ENCODE assay signal across 15 cellular contexts in genomic region chr19:12871681-12872080, GRCh38. TPM values are rescaled to one million over a fixed set of nuclear protein-coding genes. Genes with fewer than 3 reads are reported as not detected.
A peak's percentile ranks its signal among the peaks of the same experiment; 100 is the strongest.
DNase-seq lines count a peak whose midpoint lies in the region; ATAC-seq and TF ChIP-seq lines count a peak whose summit lies in the region.
"Had no signal": no experiment of that assay in that cellular context is flagged by ENCODE, and none has a peak within 500 bp of the region (broad histone marks: within the 10 kb centered on the region; RNA-seq: fewer than 3 reads in every experiment).

No MANE protein-coding gene starts in this region.

- peak overlapping the region; percentile 12 for H3K4me3 Mint-ChIP-seq in T-helper 17 cell
- H3K4me3 Mint-ChIP-seq in natural killer cell treated with Interleukin-12 subunit alpha and Interleukin-12 subunit beta and Interleukin-15 and Interleukin-18, amount 100 ng/mL, for 72 hours = no peak overlapping the region
- H3K4me3 Mint-ChIP-seq: CD4-positive, alpha-beta memory T cell; GM23338; HFFc6 had no signal

- no peaks in the 10 kb centered on the region for H3K9me3 ChIP-seq in HEK293 (ENCODE audit: control insufficient read depth, insufficient read depth, low read depth, low read length)
- H3K9me3 ChIP-seq in T-helper 17 cell (ENCODE audit: control insufficient read depth, low read length, poor library complexity, severe bottlenecking) = no peaks in the 10 kb centered on the region
- no peaks in the 10 kb centered on the region for H3K9me3 ChIP-seq in GM23248 (ENCODE audit: low read depth)
- H3K9me3 ChIP-seq: A549, BE2C had no signal

- H3K27ac ChIP-seq in HEK293 (ENCODE audit: extremely low read depth, low read depth, low read length) = no peak overlapping the region
- H3K27ac ChIP-seq in GM23248 = no peak overlapping the region
- H3K27ac ChIP-seq: A549 had no signal

- CTCF ChIA-PET in HEK293 (lab: Yijun Ruan, JAX) = interaction anchor here (0.5 to 1.0 kb wide), 2 partner anchors 13 to 23 kb away, joined by 3 to 4 read pairs; no protein-coding TSS in a partner anchor

- TF ChIP-seq CTCF in HEK293 (tag by site-specific recombination; IDR thresholded peaks at IDR 0.05) = no peak

- peaks cover 7% of the 10 kb centered on the region for H3K4me1 Mint-ChIP-seq in T-helper 17 cell
- H3K4me1 Mint-ChIP-seq in natural killer cell treated with Interleukin-12 subunit alpha and Interleukin-12 subunit beta and Interleukin-15 and Interleukin-18, amount 100 ng/mL, for 72 hours (ENCODE audit: low read depth in 2 of 2) = peaks cover 6 to 20% of the 10 kb centered on the region in 2 donors

- peaks cover 0 to 33% of the 10 kb centered on the region in 2 experiments; a peak in 2 of 3 replicates for H3K36me3 ChIP-seq in HEK293 (ENCODE audit: control insufficient read depth in 2 of 2, insufficient read depth in 1 of 2, low read length in 2 of 2)
- no peaks in the 10 kb centered on the region for H3K36me3 ChIP-seq in GM23248 (ENCODE audit: low read depth)

- DNase-seq in T-helper 17 cell (no peak), GM23248 (no peak), HCEC 1CT (no peak)
- DNase-seq in natural killer cell treated with Interleukin-12 subunit alpha and Interleukin-12 subunit beta and Interleukin-15 and Interleukin-18, amount 100 ng/mL, for 72 hours (ENCODE audit: low spot score) = peak; percentile 31
- DNase-seq: BE2C; CD4-positive, alpha-beta memory T cell; HFFc6; KG1 had no signal

- WGBS in GM23248 (ENCODE audit: low coverage in 1 of 2, low lambda C conversion rate in 2 of 2, missing lambda C conversion rate in 2 of 2), 2 experiments = 38 to 47% methylated on average over 3 of the region's 3 CpGs

- no peaks in the 10 kb centered on the region for H3K27me3 ChIP-seq in GM23248 (replicated peaks; ENCODE audit: insufficient read depth)
- H3K27me3 ChIP-seq: BE2C had no signal

- H4K20me1 ChIP-seq in GM23248 (ENCODE audit: insufficient read depth) = no peaks in the 10 kb centered on the region

- in situ Hi-C loops in GM23248 (cut with MboI) = no loop called here

- no peaks in the 10 kb centered on the region for H3F3A ChIP-seq in GM23248 (ENCODE audit: insufficient read depth)

- no peak overlapping the region for H3K27ac Mint-ChIP-seq in T-helper 17 cell
- H3K27ac Mint-ChIP-seq in natural killer cell treated with Interleukin-12 subunit alpha and Interleukin-12 subunit beta and Interleukin-15 and Interleukin-18, amount 100 ng/mL, for 72 hours = no peak overlapping the region
- H3K27ac Mint-ChIP-seq: HFFc6 had no signal

- no peaks in the 10 kb centered on the region for H3K79me2 ChIP-seq in GM23248 (ENCODE audit: insufficient read depth)

- no peak overlapping the region for H3K9ac ChIP-seq in GM23248

- H3K4me1 ChIP-seq in HEK293 (ENCODE audit: control insufficient read depth, insufficient read depth, low read length) (peaks cover 4% of the 10 kb centered on the region), GM23248 (ENCODE audit: insufficient read depth) (no peaks in the 10 kb centered on the region)
- H3K4me1 ChIP-seq: A549, BE2C had no signal

- no peaks in the 10 kb centered on the region for H3K9me2 ChIP-seq in GM23248 (ENCODE audit: insufficient read depth)

- H3K9me3 Mint-ChIP-seq in natural killer cell treated with Interleukin-12 subunit alpha and Interleukin-12 subunit beta and Interleukin-15 and Interleukin-18, amount 100 ng/mL, for 72 hours = no peaks in the 10 kb centered on the region

- peaks cover 7% of the 10 kb centered on the region for H3K27me3 Mint-ChIP-seq in T-helper 17 cell
- H3K27me3 Mint-ChIP-seq in natural killer cell treated with Interleukin-12 subunit alpha and Interleukin-12 subunit beta and Interleukin-15 and Interleukin-18, amount 100 ng/mL, for 72 hours = no peaks in the 10 kb centered on the region

- H2AFZ ChIP-seq in GM23248 = no peak overlapping the region
- H2AFZ ChIP-seq: GM23338 had no signal

- H3K4me3 ChIP-seq in HEK293 (ENCODE audit: low read depth, low read length) (no peak overlapping the region), GM23248 (no peak overlapping the region)
- H3K4me3 ChIP-seq: A549, GM23338 had no signal

- peaks cover 10% of the 10 kb centered on the region for H3K36me3 Mint-ChIP-seq in T-helper 17 cell (ENCODE audit: low read depth)
- no peaks in the 10 kb centered on the region for H3K36me3 Mint-ChIP-seq in natural killer cell treated with Interleukin-12 subunit alpha and Interleukin-12 subunit beta and Interleukin-15 and Interleukin-18, amount 100 ng/mL, for 72 hours

- ATAC-seq in T-helper 17 cell = no peak
- no peak for ATAC-seq in natural killer cell treated with Interleukin-12 subunit alpha and Interleukin-12 subunit beta and Interleukin-15 and Interleukin-18, amount 100 ng/mL, for 72 hours
- no peak for ATAC-seq in HG02763 (IDR thresholded peaks at IDR 0.05; ENCODE audit: unreplicated experiment)
- ATAC-seq in GM19467 (IDR thresholded peaks at IDR 0.05; ENCODE audit: unreplicated experiment) = no peak
- ATAC-seq: GM23338 had no signal

- no peak overlapping the region for H3K4me2 ChIP-seq in GM23248 (ENCODE audit: unreplicated experiment)
- H3K4me2 ChIP-seq: A549, GM23338 had no signal

- POLR2A ChIA-PET in HEK293 (lab: Yijun Ruan, JAX) = interaction anchor here (2.7 kb wide), 1 partner anchor 9 kb away, joined by 21 read pairs; the partner anchor contains the start of gene DNASE2

TF ChIP-seq in HEK293, 187 proteins besides CTCF, POLR2A, EP300 and RAD21 (continues in another document):
- TF ChIP-seq ZNF280D (tag by site-specific recombination; IDR thresholded peaks at IDR 0.05) (no peak), ZNF629 (tag by site-specific recombination; IDR thresholded peaks at IDR 0.05) (peak; percentile 42; the same call in 1 of the 2 replicates), ZNF19 (tag by site-specific recombination; IDR thresholded peaks at IDR 0.05; ENCODE audit: low read depth) (no peak), ZEB2 (tag by site-specific recombination; IDR thresholded peaks at IDR 0.05) (peak; percentile 10; the same call in 1 of the 2 replicates)

RNA-seq across cellular contexts. Expression of gene DNASE2, which starts 9.6 kb away (rescaled TPM):
- total RNA-seq in T-helper 17 cell = 10 to 100 TPM; 17.8 to 19.8 TPM
- total RNA-seq in natural killer cell treated with Interleukin-12 subunit alpha and Interleukin-12 subunit beta and Interleukin-15 and Interleukin-18, amount 100 ng/mL, for 72 hours = 10 to 100 TPM; 30.3 to 32.7 TPM
- total RNA-seq in GM23248 (2014; rRNA removed; shearing (Covaris generic)) = 35.4 and 40.9 TPM in 2 replicates
- polyA plus RNA-seq in GM23248 (2016; fragmentation: Nextera tagmentation; extraction: Ambion mirVana) = 51.7 and 52.4 TPM in 2 replicates

RNA-seq across cellular contexts. Expression of gene KLF1, which starts 15.3 kb away (rescaled TPM):
- total RNA-seq in T-helper 17 cell = not detected
- under 1 TPM; 0.52 to 0.89 TPM for total RNA-seq in natural killer cell treated with Interleukin-12 subunit alpha and Interleukin-12 subunit beta and Interleukin-15 and Interleukin-18, amount 100 ng/mL, for 72 hours
- 0.11 TPM in 1 of 2 replicates, not detected in the other for total RNA-seq in GM23248 (2014; rRNA removed; shearing (Covaris generic))
- not detected in 2 replicates for polyA plus RNA-seq in GM23248 (2016; fragmentation: Nextera tagmentation; extraction: Ambion mirVana)
- total RNA-seq: CD4-positive, alpha-beta memory T cell; Daoy; HFFc6 had no signal
- polyA plus RNA-seq: A549; AG04450; CD4-positive, alpha-beta memory T cell had no signal

RNA-seq across cellular contexts. Expression of gene GCDH, which starts 19.3 kb away (rescaled TPM):
- 10 to 100 TPM; 34.0 to 36.2 TPM for total RNA-seq in T-helper 17 cell
- 10 to 100 TPM; 41.5 to 77.2 TPM for total RNA-seq in natural killer cell treated with Interleukin-12 subunit alpha and Interleukin-12 subunit beta and Interleukin-15 and Interleukin-18, amount 100 ng/mL, for 72 hours
- total RNA-seq in GM23248 (2014; rRNA removed; shearing (Covaris generic)) = 22.5 and 30.0 TPM in 2 replicates
- 20.0 and 20.7 TPM in 2 replicates for polyA plus RNA-seq in GM23248 (2016; fragmentation: Nextera tagmentation; extraction: Ambion mirVana)

RNA-seq across cellular contexts. Expression of gene MAST1, which starts 33.4 kb away (rescaled TPM):
- 1 to 10 TPM; 1.5 to 4.1 TPM for total RNA-seq in T-helper 17 cell
- under 1 TPM in 1 of 2 donors, not detected in 1; 0.31 TPM for total RNA-seq in natural killer cell treated with Interleukin-12 subunit alpha and Interleukin-12 subunit beta and Interleukin-15 and Interleukin-18, amount 100 ng/mL, for 72 hours
- total RNA-seq in GM23248 (2014; rRNA removed; shearing (Covaris generic)) = 1.8 TPM in 1 of 2 replicates, not detected in the other
- 0.24 TPM in 1 of 2 replicates, not detected in the other for polyA plus RNA-seq in GM23248 (2016; fragmentation: Nextera tagmentation; extraction: Ambion mirVana)
- total RNA-seq: CD4-positive, alpha-beta memory T cell had no signal

RNA-seq across cellular contexts. Expression of gene RTBDN, which starts 37.3 kb away (rescaled TPM):
- not detected for total RNA-seq in T-helper 17 cell
- total RNA-seq in natural killer cell treated with Interleukin-12 subunit alpha and Interleukin-12 subunit beta and Interleukin-15 and Interleukin-18, amount 100 ng/mL, for 72 hours = not detected
- total RNA-seq in GM23248 (2014; rRNA removed; shearing (Covaris generic)) = not detected in 2 replicates
- polyA plus RNA-seq in GM23248 (2016; fragmentation: Nextera tagmentation; extraction: Ambion mirVana) = not detected in 2 replicates
- total RNA-seq: CD4-positive, alpha-beta memory T cell; Daoy; HFFc6 had no signal
- polyA plus RNA-seq: AG04450; CD4-positive, alpha-beta memory T cell had no signal
